In the genomic region with DNA sequence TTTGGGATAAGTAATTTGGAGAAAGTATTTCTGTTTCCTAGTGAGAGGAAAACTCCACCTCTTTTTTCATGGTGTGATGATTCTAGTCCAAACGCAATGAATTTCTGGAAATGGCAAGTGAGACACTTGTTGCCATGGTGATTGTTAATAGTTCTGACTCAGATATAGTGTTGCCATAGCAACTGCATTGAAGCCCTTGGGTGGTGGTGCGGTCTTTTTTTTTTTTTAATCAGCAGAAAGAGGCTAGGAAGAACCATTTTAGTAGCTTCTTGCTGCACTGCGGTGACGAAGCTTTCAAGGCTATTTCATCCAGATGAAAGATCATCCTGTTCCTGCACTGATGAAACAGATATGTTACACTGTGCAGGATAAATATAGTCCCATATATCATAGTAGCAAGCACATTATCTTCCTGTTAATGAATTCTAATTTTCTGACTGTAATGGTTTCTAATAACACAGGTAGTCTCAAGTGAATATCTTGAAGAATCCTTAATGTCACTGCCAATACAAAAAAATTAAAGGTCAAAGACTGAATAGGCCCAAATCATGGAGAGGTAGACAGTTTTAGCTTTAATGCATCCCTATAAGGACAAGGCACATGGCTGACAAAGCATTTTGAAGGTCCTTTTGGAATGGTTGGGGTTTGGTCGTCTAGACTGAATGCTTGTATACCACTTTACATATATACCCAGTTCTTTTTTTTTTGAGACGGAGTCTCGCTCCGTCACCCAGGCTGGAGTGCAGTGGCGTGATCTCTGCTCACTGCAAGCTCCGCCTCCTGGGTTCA, we compare ENCODE assay signal across 11 cellular contexts.
A peak's percentile ranks its signal among the peaks of the same experiment; 100 is the strongest.
DNase-seq lines count a peak whose midpoint lies in the region; ATAC-seq lines count a peak whose summit lies in the region.
"Had no signal": no experiment of that assay in that cellular context is flagged by ENCODE, and none has a peak within 500 bp of the region (broad histone marks: within the 10 kb centered on the region; RNA-seq: fewer than 3 reads in every experiment).

No MANE protein-coding gene starts in this region.

- no peaks in the 10 kb centered on the region for H3K36me3 Mint-ChIP-seq in effector memory CD8-positive, alpha-beta T cell (ENCODE audit: insufficient read depth)

- H3K9me3 Mint-ChIP-seq in effector memory CD8-positive, alpha-beta T cell: no peaks in the 10 kb centered on the region

- H3K27ac Mint-ChIP-seq in effector memory CD8-positive, alpha-beta T cell: no peak overlapping the region

- no peaks in the 10 kb centered on the region for H3K27me3 Mint-ChIP-seq in effector memory CD8-positive, alpha-beta T cell

- H3K4me3 ChIP-seq in skeletal muscle cell (ENCODE audit: low read depth, low read length): no peak overlapping the region

- no peaks in the 10 kb centered on the region for H3K4me1 Mint-ChIP-seq in effector memory CD8-positive, alpha-beta T cell (ENCODE audit: low read depth in 2 of 2)

- peak; percentile 46 for DNase-seq in NCI-H1436 (lab: John Stamatoyannopoulos, UW)
- no peak for DNase-seq in NCI-H1436 treated with DMSO at 0.1 percent for 48 hours (lab: John Stamatoyannopoulos, UW)
- peak; percentile 78 for DNase-seq in NCI-H748 treated with DMSO at 0.1 percent for 48 hours (lab: John Stamatoyannopoulos, UW)
- DNase-seq in fibroblast of peridontal ligament (ENCODE audit: extremely low read depth): peak; percentile 73
- DNase-seq in skeletal muscle cell (ENCODE audit: low read depth): peak; percentile 33
- DNase-seq in effector memory CD8-positive, alpha-beta T cell: no peak
- DNase-seq in NCI-H1930 (lab: John Stamatoyannopoulos, UW): no peak
- DNase-seq: activated CD4-positive, alpha-beta T cell treated with anti-CD3 and anti-CD28 coated beads, Interleukin-2, amount 50 U/mL, for 48 hours; MM.1S; SHP77 treated with DMSO at 0.1 percent for 48 hours had no signal

- no peak for ATAC-seq in effector memory CD8-positive, alpha-beta T cell (replicated peaks)
- no peak for ATAC-seq in HG02798 (IDR thresholded peaks at IDR 0.05; ENCODE audit: poor library complexity, unreplicated experiment)

- no peak overlapping the region for H3K4me3 Mint-ChIP-seq in effector memory CD8-positive, alpha-beta T cell

Comparison
In these comparisons a context has a peak if more than half of its experiments do, and no peak if none do; other contexts are left out.
1. DNase-seq: peak in NCI-H1436 (single experiment), NCI-H748 treated with DMSO at 0.1 percent for 48 hours (single experiment), fibroblast of peridontal ligament (single experiment) and skeletal muscle cell (single experiment); none in NCI-H1436 treated with DMSO at 0.1 percent for 48 hours (single experiment), effector memory CD8-positive, alpha-beta T cell (0 of 3) and NCI-H1930 (0 of 2).